In genomic region chr20:57398231-57398821, GRCh38 we compare ENCODE assay signal across 1 cellular context.
TF ChIP-seq lines count a peak whose summit lies in the region.

No MANE protein-coding gene starts in this region.

TF ChIP-seq in GM12878, 131 proteins besides CTCF, POLR2A, EP300 and RAD21 (continued from another document):
- TF ChIP-seq, protein P1, sequence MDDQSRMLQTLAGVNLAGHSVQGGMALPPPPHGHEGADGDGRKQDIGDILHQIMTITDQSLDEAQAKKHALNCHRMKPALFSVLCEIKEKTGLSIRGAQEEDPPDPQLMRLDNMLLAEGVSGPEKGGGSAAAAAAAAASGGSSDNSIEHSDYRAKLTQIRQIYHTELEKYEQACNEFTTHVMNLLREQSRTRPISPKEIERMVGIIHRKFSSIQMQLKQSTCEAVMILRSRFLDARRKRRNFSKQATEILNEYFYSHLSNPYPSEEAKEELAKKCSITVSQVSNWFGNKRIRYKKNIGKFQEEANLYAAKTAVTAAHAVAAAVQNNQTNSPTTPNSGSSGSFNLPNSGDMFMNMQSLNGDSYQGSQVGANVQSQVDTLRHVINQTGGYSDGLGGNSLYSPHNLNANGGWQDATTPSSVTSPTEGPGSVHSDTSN (IDR thresholded peaks at IDR 0.05; ENCODE audit: insufficient replicate concordance, low read depth, low read length), result peak; percentile 6
- TF ChIP-seq ZNF24 (IDR thresholded peaks at IDR 0.05), result peak; percentile 76; the same call in 1 of the 2 replicates
- peak; percentile 94 for TF ChIP-seq BACH1 (IDR thresholded peaks at IDR 0.05; ENCODE audit: borderline replicate concordance)
- peak; percentile 70 for TF ChIP-seq BCL11A (IDR thresholded peaks at IDR 0.05; ENCODE audit: low read depth, low read length)
- peak; percentile 84 for TF ChIP-seq MTA2 (IDR thresholded peaks at IDR 0.05; ENCODE audit: low read depth)
- no peak for TF ChIP-seq ZBTB40 (IDR thresholded peaks at IDR 0.05; ENCODE audit: borderline replicate concordance)
- TF ChIP-seq EZH2 (IDR thresholded peaks at IDR 0.05; ENCODE audit: borderline replicate concordance, control insufficient read depth, low read depth, low read length), result no peak
- no peak for TF ChIP-seq SREBF2 (IDR thresholded peaks at IDR 0.05; ENCODE audit: low read length)
- 0 out of 2 replicates have a peak, but pooled peaks have one; percentile 44 for TF ChIP-seq POLR2AphosphoS2 (IDR thresholded peaks at IDR 0.05; ENCODE audit: low read depth, low read length)
- peak; percentile 87 for TF ChIP-seq CHD2 (IDR thresholded peaks at IDR 0.05; ENCODE audit: borderline replicate concordance, low read depth, low read length)
- peak; percentile 89; the same call in 1 of the 2 replicates for TF ChIP-seq HDGF (IDR thresholded peaks at IDR 0.05)
- peak; percentile 57; the same call in 1 of the 2 replicates for TF ChIP-seq SIN3A (IDR thresholded peaks at IDR 0.05; ENCODE audit: low read depth, low read length)
- TF ChIP-seq ETV6 (conservative IDR thresholded peaks at IDR 0.05 in 1 of 2, IDR thresholded peaks at IDR 0.05 in 1 of 2; ENCODE audit: borderline replicate concordance in 1 of 2, low read depth in 1 of 2), result peak in 1 of 2 experiments; percentile 85; a peak in 1 of 4 replicates
- peak; percentile 99 for TF ChIP-seq GATAD2B (conservative IDR thresholded peaks at IDR 0.05; ENCODE audit: low read depth)
- TF ChIP-seq ZNF274 (IDR thresholded peaks at IDR 0.05; ENCODE audit: insufficient read depth, insufficient read length), result no peak
